ENCODE assay signal across 1 cellular context in the genomic region with DNA sequence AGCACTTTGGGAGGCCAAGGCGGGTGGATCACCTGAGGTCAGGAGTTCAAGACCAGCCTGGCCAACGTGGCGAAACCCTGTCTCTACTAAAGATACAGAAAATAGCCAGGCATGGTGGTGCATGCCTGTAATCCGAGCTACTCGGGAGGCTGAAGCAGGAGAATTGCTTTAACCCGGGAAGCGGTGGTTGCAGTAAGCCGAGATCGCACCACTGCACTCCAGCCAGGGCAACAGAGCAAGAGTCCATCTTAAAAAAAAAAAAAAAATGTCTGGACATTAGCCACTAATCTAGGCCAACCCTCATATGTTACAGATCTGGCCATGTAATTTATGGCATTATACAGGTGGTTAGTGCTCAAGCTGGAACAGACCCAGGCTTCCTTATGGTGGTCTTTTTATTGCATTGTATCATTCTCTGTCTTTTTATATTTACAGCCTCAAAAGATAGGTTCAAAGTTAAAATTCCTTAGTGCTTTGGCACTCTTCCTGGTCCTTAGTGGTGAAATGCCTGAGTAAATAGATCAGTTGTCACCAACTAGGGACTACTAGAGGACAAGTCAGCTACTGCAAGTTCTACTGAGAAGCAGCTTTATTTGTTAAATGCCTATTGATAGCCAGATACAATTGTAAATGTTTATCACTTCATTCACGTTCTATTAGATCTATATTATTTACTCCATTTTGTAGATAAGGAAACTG.
TF ChIP-seq lines count a peak whose summit lies in the region.

No MANE protein-coding gene starts in this region.

TF ChIP-seq in HepG2, 621 proteins besides CTCF, POLR2A, EP300 and RAD21 (continued from another document and continues in another):
- TF ChIP-seq, protein P1, sequence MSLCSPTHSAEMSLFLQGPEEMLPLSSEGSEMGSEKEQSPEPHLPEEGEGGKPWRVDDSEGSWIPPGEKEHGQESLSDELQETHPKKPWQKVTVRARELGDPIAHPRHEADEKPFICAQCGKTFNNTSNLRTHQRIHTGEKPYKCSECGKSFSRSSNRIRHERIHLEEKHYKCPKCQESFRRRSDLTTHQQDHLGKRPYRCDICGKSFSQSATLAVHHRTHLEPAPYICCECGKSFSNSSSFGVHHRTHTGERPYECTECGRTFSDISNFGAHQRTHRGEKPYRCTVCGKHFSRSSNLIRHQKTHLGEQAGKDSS (CRISPR knock-in tag; IDR thresholded peaks at IDR 0.05; ENCODE audit: borderline replicate concordance, low read depth), result no peak
- TF ChIP-seq MAFG (CRISPR knock-in tag; IDR thresholded peaks at IDR 0.05), result no peak
- no peak for TF ChIP-seq ZNF256 (CRISPR knock-in tag; conservative IDR thresholded peaks at IDR 0.05)
- TF ChIP-seq JARID2 (CRISPR knock-in tag; IDR thresholded peaks at IDR 0.05; ENCODE audit: insufficient replicate concordance), result no peak
- TF ChIP-seq HNF4A (CRISPR knock-in tag; IDR thresholded peaks at IDR 0.05), result peak; percentile 50; the same call in 1 of the 2 replicates
- TF ChIP-seq ZNF121 (CRISPR knock-in tag; IDR thresholded peaks at IDR 0.05), result peak; percentile 81
- TF ChIP-seq MLLT10 (CRISPR knock-in tag; IDR thresholded peaks at IDR 0.05), result no peak
- TF ChIP-seq ZNF501 (CRISPR knock-in tag; IDR thresholded peaks at IDR 0.05), result no peak
- TF ChIP-seq ZMYM3 (CRISPR knock-in tag; IDR thresholded peaks at IDR 0.05), result peak; percentile 84; the same call in 1 of the 2 replicates
- no peak for TF ChIP-seq ZFP36L1 (CRISPR knock-in tag; IDR thresholded peaks at IDR 0.05)
- TF ChIP-seq IKZF1 (IDR thresholded peaks at IDR 0.05), result no peak
- TF ChIP-seq NR1H2 (CRISPR knock-in tag; IDR thresholded peaks at IDR 0.05; ENCODE audit: borderline replicate concordance, low read depth), result no peak
- TF ChIP-seq ZNF446 (CRISPR knock-in tag; IDR thresholded peaks at IDR 0.05), result no peak
- TF ChIP-seq, protein P2, sequence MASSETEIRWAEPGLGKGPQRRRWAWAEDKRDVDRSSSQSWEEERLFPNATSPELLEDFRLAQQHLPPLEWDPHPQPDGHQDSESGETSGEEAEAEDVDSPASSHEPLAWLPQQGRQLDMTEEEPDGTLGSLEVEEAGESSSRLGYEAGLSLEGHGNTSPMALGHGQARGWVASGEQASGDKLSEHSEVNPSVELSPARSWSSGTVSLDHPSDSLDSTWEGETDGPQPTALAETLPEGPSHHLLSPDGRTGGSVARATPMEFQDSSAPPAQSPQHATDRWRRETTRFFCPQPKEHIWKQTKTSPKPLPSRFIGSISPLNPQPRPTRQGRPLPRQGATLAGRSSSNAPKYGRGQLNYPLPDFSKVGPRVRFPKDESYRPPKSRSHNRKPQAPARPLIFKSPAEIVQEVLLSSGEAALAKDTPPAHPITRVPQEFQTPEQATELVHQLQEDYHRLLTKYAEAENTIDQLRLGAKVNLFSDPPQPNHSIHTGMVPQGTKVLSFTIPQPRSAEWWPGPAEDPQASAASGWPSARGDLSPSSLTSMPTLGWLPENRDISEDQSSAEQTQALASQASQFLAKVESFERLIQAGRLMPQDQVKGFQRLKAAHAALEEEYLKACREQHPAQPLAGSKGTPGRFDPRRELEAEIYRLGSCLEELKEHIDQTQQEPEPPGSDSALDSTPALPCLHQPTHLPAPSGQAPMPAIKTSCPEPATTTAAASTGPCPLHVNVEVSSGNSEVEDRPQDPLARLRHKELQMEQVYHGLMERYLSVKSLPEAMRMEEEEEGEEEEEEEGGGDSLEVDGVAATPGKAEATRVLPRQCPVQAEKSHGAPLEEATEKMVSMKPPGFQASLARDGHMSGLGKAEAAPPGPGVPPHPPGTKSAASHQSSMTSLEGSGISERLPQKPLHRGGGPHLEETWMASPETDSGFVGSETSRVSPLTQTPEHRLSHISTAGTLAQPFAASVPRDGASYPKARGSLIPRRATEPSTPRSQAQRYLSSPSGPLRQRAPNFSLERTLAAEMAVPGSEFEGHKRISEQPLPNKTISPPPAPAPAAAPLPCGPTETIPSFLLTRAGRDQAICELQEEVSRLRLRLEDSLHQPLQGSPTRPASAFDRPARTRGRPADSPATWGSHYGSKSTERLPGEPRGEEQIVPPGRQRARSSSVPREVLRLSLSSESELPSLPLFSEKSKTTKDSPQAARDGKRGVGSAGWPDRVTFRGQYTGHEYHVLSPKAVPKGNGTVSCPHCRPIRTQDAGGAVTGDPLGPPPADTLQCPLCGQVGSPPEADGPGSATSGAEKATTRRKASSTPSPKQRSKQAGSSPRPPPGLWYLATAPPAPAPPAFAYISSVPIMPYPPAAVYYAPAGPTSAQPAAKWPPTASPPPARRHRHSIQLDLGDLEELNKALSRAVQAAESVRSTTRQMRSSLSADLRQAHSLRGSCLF (CRISPR knock-in tag; IDR thresholded peaks at IDR 0.05; ENCODE audit: borderline replicate concordance), result no peak
- TF ChIP-seq SP140L (CRISPR knock-in tag; IDR thresholded peaks at IDR 0.05; ENCODE audit: borderline replicate concordance), result no peak
- TF ChIP-seq, protein P3, sequence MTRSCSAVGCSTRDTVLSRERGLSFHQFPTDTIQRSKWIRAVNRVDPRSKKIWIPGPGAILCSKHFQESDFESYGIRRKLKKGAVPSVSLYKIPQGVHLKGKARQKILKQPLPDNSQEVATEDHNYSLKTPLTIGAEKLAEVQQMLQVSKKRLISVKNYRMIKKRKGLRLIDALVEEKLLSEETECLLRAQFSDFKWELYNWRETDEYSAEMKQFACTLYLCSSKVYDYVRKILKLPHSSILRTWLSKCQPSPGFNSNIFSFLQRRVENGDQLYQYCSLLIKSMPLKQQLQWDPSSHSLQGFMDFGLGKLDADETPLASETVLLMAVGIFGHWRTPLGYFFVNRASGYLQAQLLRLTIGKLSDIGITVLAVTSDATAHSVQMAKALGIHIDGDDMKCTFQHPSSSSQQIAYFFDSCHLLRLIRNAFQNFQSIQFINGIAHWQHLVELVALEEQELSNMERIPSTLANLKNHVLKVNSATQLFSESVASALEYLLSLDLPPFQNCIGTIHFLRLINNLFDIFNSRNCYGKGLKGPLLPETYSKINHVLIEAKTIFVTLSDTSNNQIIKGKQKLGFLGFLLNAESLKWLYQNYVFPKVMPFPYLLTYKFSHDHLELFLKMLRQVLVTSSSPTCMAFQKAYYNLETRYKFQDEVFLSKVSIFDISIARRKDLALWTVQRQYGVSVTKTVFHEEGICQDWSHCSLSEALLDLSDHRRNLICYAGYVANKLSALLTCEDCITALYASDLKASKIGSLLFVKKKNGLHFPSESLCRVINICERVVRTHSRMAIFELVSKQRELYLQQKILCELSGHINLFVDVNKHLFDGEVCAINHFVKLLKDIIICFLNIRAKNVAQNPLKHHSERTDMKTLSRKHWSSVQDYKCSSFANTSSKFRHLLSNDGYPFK (CRISPR knock-in tag; IDR thresholded peaks at IDR 0.05; ENCODE audit: borderline replicate concordance), result no peak
- TF ChIP-seq, protein P4, sequence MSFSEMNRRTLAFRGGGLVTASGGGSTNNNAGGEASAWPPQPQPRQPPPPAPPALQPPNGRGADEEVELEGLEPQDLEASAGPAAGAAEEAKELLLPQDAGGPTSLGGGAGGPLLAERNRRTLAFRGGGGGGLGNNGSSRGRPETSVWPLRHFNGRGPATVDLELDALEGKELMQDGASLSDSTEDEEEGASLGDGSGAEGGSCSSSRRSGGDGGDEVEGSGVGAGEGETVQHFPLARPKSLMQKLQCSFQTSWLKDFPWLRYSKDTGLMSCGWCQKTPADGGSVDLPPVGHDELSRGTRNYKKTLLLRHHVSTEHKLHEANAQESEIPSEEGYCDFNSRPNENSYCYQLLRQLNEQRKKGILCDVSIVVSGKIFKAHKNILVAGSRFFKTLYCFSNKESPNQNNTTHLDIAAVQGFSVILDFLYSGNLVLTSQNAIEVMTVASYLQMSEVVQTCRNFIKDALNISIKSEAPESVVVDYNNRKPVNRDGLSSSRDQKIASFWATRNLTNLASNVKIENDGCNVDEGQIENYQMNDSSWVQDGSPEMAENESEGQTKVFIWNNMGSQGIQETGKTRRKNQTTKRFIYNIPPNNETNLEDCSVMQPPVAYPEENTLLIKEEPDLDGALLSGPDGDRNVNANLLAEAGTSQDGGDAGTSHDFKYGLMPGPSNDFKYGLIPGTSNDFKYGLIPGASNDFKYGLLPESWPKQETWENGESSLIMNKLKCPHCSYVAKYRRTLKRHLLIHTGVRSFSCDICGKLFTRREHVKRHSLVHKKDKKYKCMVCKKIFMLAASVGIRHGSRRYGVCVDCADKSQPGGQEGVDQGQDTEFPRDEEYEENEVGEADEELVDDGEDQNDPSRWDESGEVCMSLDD (CRISPR knock-in tag; IDR thresholded peaks at IDR 0.05; ENCODE audit: borderline replicate concordance), result no peak
- TF ChIP-seq PHB2 (IDR thresholded peaks at IDR 0.05; ENCODE audit: partially characterized antibody), result no peak
- TF ChIP-seq ZBTB1 (CRISPR knock-in tag; IDR thresholded peaks at IDR 0.05; ENCODE audit: borderline replicate concordance), result no peak
- TF ChIP-seq, protein P5, sequence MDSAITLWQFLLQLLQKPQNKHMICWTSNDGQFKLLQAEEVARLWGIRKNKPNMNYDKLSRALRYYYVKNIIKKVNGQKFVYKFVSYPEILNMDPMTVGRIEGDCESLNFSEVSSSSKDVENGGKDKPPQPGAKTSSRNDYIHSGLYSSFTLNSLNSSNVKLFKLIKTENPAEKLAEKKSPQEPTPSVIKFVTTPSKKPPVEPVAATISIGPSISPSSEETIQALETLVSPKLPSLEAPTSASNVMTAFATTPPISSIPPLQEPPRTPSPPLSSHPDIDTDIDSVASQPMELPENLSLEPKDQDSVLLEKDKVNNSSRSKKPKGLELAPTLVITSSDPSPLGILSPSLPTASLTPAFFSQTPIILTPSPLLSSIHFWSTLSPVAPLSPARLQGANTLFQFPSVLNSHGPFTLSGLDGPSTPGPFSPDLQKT (CRISPR knock-in tag; IDR thresholded peaks at IDR 0.05; ENCODE audit: borderline replicate concordance), result no peak
- no peak for TF ChIP-seq RFXANK (CRISPR knock-in tag; IDR thresholded peaks at IDR 0.05)
- no peak for TF ChIP-seq ZNF350 (CRISPR knock-in tag; IDR thresholded peaks at IDR 0.05; ENCODE audit: borderline replicate concordance, low read depth)
- TF ChIP-seq, protein P6, sequence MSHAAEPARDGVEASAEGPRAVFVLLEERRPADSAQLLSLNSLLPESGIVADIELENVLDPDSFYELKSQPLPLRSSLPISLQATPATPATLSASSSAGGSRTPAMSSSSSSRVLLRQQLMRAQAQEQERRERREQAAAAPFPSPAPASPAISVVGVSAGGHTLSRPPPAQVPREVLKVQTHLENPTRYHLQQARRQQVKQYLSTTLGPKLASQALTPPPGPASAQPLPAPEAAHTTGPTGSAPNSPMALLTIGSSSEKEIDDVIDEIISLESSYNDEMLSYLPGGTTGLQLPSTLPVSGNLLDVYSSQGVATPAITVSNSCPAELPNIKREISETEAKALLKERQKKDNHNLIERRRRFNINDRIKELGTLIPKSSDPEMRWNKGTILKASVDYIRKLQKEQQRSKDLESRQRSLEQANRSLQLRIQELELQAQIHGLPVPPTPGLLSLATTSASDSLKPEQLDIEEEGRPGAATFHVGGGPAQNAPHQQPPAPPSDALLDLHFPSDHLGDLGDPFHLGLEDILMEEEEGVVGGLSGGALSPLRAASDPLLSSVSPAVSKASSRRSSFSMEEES (CRISPR knock-in tag; IDR thresholded peaks at IDR 0.05), result no peak
- no peak for TF ChIP-seq HOXA5 (CRISPR knock-in tag; IDR thresholded peaks at IDR 0.05)
- TF ChIP-seq ZNF850 (CRISPR knock-in tag; conservative IDR thresholded peaks at IDR 0.05), result no peak
- TF ChIP-seq, protein P7, sequence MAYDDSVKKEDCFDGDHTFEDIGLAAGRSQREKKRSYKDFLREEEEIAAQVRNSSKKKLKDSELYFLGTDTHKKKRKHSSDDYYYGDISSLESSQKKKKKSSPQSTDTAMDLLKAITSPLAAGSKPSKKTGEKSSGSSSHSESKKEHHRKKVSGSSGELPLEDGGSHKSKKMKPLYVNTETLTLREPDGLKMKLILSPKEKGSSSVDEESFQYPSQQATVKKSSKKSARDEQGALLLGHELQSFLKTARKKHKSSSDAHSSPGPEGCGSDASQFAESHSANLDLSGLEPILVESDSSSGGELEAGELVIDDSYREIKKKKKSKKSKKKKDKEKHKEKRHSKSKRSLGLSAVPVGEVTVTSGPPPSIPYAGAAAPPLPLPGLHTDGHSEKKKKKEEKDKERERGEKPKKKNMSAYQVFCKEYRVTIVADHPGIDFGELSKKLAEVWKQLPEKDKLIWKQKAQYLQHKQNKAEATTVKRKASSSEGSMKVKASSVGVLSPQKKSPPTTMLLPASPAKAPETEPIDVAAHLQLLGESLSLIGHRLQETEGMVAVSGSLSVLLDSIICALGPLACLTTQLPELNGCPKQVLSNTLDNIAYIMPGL (CRISPR knock-in tag; IDR thresholded peaks at IDR 0.05; ENCODE audit: borderline replicate concordance in 1 of 2, low read depth in 1 of 2), result peak in 1 of 2 experiments; percentile 38; a peak in 1 of 4 replicates
- TF ChIP-seq, protein P8, sequence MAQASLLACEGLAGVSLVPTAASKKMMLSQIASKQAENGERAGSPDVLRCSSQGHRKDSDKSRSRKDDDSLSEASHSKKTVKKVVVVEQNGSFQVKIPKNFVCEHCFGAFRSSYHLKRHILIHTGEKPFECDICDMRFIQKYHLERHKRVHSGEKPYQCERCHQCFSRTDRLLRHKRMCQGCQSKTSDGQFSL (CRISPR knock-in tag; IDR thresholded peaks at IDR 0.05), result no peak
- peak; percentile 82; the same call in 1 of the 2 replicates for TF ChIP-seq EHMT2 (IDR thresholded peaks at IDR 0.05; ENCODE audit: borderline replicate concordance, low read depth, low read length)
- no peak for TF ChIP-seq ZNF547 (CRISPR knock-in tag; IDR thresholded peaks at IDR 0.05)
- no peak for TF ChIP-seq ATRX (CRISPR knock-in tag; IDR thresholded peaks at IDR 0.05; ENCODE audit: borderline replicate concordance)
- no peak for TF ChIP-seq ZNF709 (CRISPR knock-in tag; IDR thresholded peaks at IDR 0.05)
- no peak for TF ChIP-seq ZKSCAN5 (CRISPR knock-in tag; IDR thresholded peaks at IDR 0.05)
- TF ChIP-seq KAT8 (CRISPR knock-in tag; IDR thresholded peaks at IDR 0.05), result no peak
- TF ChIP-seq, protein P9, sequence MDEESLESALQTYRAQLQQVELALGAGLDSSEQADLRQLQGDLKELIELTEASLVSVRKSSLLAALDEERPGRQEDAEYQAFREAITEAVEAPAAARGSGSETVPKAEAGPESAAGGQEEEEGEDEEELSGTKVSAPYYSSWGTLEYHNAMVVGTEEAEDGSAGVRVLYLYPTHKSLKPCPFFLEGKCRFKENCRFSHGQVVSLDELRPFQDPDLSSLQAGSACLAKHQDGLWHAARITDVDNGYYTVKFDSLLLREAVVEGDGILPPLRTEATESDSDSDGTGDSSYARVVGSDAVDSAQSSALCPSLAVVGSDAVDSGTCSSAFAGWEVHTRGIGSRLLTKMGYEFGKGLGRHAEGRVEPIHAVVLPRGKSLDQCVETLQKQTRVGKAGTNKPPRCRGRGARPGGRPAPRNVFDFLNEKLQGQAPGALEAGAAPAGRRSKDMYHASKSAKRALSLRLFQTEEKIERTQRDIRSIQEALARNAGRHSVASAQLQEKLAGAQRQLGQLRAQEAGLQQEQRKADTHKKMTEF (CRISPR knock-in tag; IDR thresholded peaks at IDR 0.05), result 0 out of 2 replicates have a peak, but pooled peaks have one; percentile 20
- TF ChIP-seq NAIF1 (CRISPR knock-in tag; IDR thresholded peaks at IDR 0.05; ENCODE audit: borderline replicate concordance), result no peak
- no peak for TF ChIP-seq ZNF264 (CRISPR knock-in tag; IDR thresholded peaks at IDR 0.05)
- no peak for TF ChIP-seq MAZ (IDR thresholded peaks at IDR 0.05; ENCODE audit: borderline replicate concordance, low read depth, low read length)
- TF ChIP-seq MAZ (CRISPR knock-in tag; IDR thresholded peaks at IDR 0.05; ENCODE audit: low read depth), result 0 out of 2 replicates have a peak, but pooled peaks have one; percentile 18
- TF ChIP-seq, protein P10, sequence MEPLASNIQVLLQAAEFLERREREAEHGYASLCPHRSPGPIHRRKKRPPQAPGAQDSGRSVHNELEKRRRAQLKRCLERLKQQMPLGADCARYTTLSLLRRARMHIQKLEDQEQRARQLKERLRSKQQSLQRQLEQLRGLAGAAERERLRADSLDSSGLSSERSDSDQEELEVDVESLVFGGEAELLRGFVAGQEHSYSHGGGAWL (CRISPR knock-in tag; IDR thresholded peaks at IDR 0.05), result no peak
- 0 out of 2 replicates have a peak, but pooled peaks have one; percentile 49 for TF ChIP-seq FOXC1 (CRISPR knock-in tag; IDR thresholded peaks at IDR 0.05; ENCODE audit: borderline replicate concordance)
- no peak for TF ChIP-seq ZNF563 (CRISPR knock-in tag; IDR thresholded peaks at IDR 0.05)
